In genomic region chr10:48667960-48668541, GRCh38 we compare ENCODE assay signal across 11 cellular contexts. TPM values are rescaled to one million over a fixed set of nuclear protein-coding genes. Genes with fewer than 3 reads are reported as not detected.
DNase-seq lines count a peak whose midpoint lies in the region; ATAC-seq and TF ChIP-seq lines count a peak whose summit lies in the region.
"Had no signal": no experiment of that assay in that cellular context is flagged by ENCODE, and none has a peak within 500 bp of the region (broad histone marks: within the 10 kb centered on the region; RNA-seq: fewer than 3 reads in every experiment).

No MANE protein-coding gene starts in this region.

- peak; percentile 38 for ATAC-seq in GM19023 (IDR thresholded peaks at IDR 0.05; ENCODE audit: unreplicated experiment)
- peak; percentile 48 for ATAC-seq in HG02798 (IDR thresholded peaks at IDR 0.05; ENCODE audit: poor library complexity, unreplicated experiment)

- in situ Hi-C loops in GM23248 (cut with MboI) = loop anchor here (25.0 kb wide), 1 partner anchor 494 kb away; no protein-coding TSS in a partner anchor

- H2AFZ ChIP-seq in GM23248 = no peak overlapping the region
- H2AFZ ChIP-seq in smooth muscle cell (ENCODE audit: low read depth) = no peak overlapping the region

- TF ChIP-seq CTCF in smooth muscle cell (IDR thresholded peaks at IDR 0.05; ENCODE audit: borderline replicate concordance, insufficient read depth, poor library complexity, severe bottlenecking) = no peak
- no peak for TF ChIP-seq CTCF in endodermal cell (conservative IDR thresholded peaks at IDR 0.05)

- H3K4me2 ChIP-seq in GM23248 (ENCODE audit: unreplicated experiment) = no peak overlapping the region
- no peak overlapping the region for H3K4me2 ChIP-seq in smooth muscle cell

- no peaks in the 10 kb centered on the region for H3K36me3 Mint-ChIP-seq in endodermal cell (ENCODE audit: low read depth)
- H3K36me3 Mint-ChIP-seq: activated naive CD8-positive, alpha-beta T cell treated with anti-CD3 and anti-CD28 coated beads, Interleukin-2, amount 10 ng/mL, durations not matched to agents 7 days and 5 days had no signal

- no peaks in the 10 kb centered on the region for H3K4me1 Mint-ChIP-seq in endodermal cell
- H3K4me1 Mint-ChIP-seq: activated naive CD8-positive, alpha-beta T cell treated with anti-CD3 and anti-CD28 coated beads, Interleukin-2, amount 10 ng/mL, durations not matched to agents 7 days and 5 days had no signal

- no peaks in the 10 kb centered on the region for H3K79me2 ChIP-seq in GM23248 (ENCODE audit: insufficient read depth)
- H3K79me2 ChIP-seq in smooth muscle cell (ENCODE audit: low read depth) = no peaks in the 10 kb centered on the region

- H3K27me3 ChIP-seq in thymus (ENCODE audit: control insufficient read depth, insufficient read depth) (no peaks in the 10 kb centered on the region), GM23248 (replicated peaks; ENCODE audit: insufficient read depth) (peaks cover 17% of the 10 kb centered on the region), smooth muscle cell (ENCODE audit: low read depth) (peaks cover 24% of the 10 kb centered on the region), endodermal cell (ENCODE audit: control insufficient read depth, insufficient read depth, low read length, poor library complexity, severe bottlenecking) (no peaks in the 10 kb centered on the region)

- no peaks in the 10 kb centered on the region for H3K27me3 Mint-ChIP-seq in endodermal cell (ENCODE audit: insufficient read depth)

- H3K4me3 Mint-ChIP-seq in endodermal cell = no peak overlapping the region
- H3K4me3 Mint-ChIP-seq: activated naive CD8-positive, alpha-beta T cell treated with anti-CD3 and anti-CD28 coated beads, Interleukin-2, amount 10 ng/mL, durations not matched to agents 7 days and 5 days; T-helper 1 cell treated with Interleukin-12 subunit alpha and Interleukin-12 subunit beta and Interleukin-4 antibody, amounts not matched to agents 30 μg/mL and 1 μg/mL, for 36 hours had no signal

- H4K20me1 ChIP-seq in GM23248 (ENCODE audit: insufficient read depth) (no peaks in the 10 kb centered on the region), smooth muscle cell (ENCODE audit: low read depth) (no peaks in the 10 kb centered on the region)

- H3K9me2 ChIP-seq in GM23248 (ENCODE audit: insufficient read depth) = no peaks in the 10 kb centered on the region

- 70% methylated on average over 8 of the region's 8 CpGs for WGBS in thymus
- WGBS in GM23248 (ENCODE audit: low coverage in 1 of 2, low lambda C conversion rate in 2 of 2, missing lambda C conversion rate in 2 of 2), 2 experiments = 68 to 74% methylated on average over 8 of the region's 8 CpGs
- WGBS in smooth muscle cell (ENCODE audit: low lambda C conversion rate) = 86% methylated on average over 8 of the region's 8 CpGs
- WGBS in endodermal cell (ENCODE audit: insufficient coverage in 1 of 2, insufficient read length in 1 of 2), 2 experiments = 87 to 96% methylated on average over 4 to 8 of the region's 8 CpGs

- H3K9ac ChIP-seq in GM23248 (no peak overlapping the region), smooth muscle cell (ENCODE audit: low read depth) (no peak overlapping the region), endodermal cell (ENCODE audit: extremely low read depth, low read length, poor library complexity, severe bottlenecking) (no peak overlapping the region)

- H3K4me3 ChIP-seq in thymus (ENCODE audit: low read length) (no peak overlapping the region), GM23248 (no peak overlapping the region), smooth muscle cell (no peak overlapping the region), endodermal cell (ENCODE audit: low read length) (no peak overlapping the region)

- no peak overlapping the region for H3K27ac Mint-ChIP-seq in endodermal cell
- H3K27ac Mint-ChIP-seq: activated naive CD8-positive, alpha-beta T cell treated with anti-CD3 and anti-CD28 coated beads, Interleukin-2, amount 10 ng/mL, durations not matched to agents 7 days and 5 days; T-helper 1 cell treated with Interleukin-12 subunit alpha and Interleukin-12 subunit beta and Interleukin-4 antibody, amounts not matched to agents 30 μg/mL and 1 μg/mL, for 36 hours had no signal

- H3K27ac ChIP-seq in thymus (ENCODE audit: low read depth) (peak overlapping the region; percentile 5), GM23248 (no peak overlapping the region), smooth muscle cell (ENCODE audit: low read depth) (no peak overlapping the region), endodermal cell (ENCODE audit: low read depth, low read length) (no peak overlapping the region)

- no peaks in the 10 kb centered on the region for H3F3A ChIP-seq in GM23248 (ENCODE audit: insufficient read depth)
- no peaks in the 10 kb centered on the region for H3F3A ChIP-seq in smooth muscle cell (ENCODE audit: low read depth)

- H3K9me3 Mint-ChIP-seq in endodermal cell = peaks cover 13% of the 10 kb centered on the region
- H3K9me3 Mint-ChIP-seq: T-helper 1 cell treated with Interleukin-12 subunit alpha and Interleukin-12 subunit beta and Interleukin-4 antibody, amounts not matched to agents 30 μg/mL and 1 μg/mL, for 36 hours had no signal

- H3K36me3 ChIP-seq in thymus (ENCODE audit: control insufficient read depth, insufficient read depth) = no peaks in the 10 kb centered on the region
- H3K36me3 ChIP-seq in GM23248 (ENCODE audit: low read depth) = no peaks in the 10 kb centered on the region
- no peaks in the 10 kb centered on the region for H3K36me3 ChIP-seq in smooth muscle cell (ENCODE audit: low read depth)
- H3K36me3 ChIP-seq in endodermal cell (ENCODE audit: control insufficient read depth, insufficient read depth, low read length) = no peaks in the 10 kb centered on the region

- H3K4me1 ChIP-seq in thymus (ENCODE audit: control insufficient read depth, insufficient read depth, low read length) = no peaks in the 10 kb centered on the region
- no peaks in the 10 kb centered on the region for H3K4me1 ChIP-seq in GM23248 (ENCODE audit: insufficient read depth)
- no peaks in the 10 kb centered on the region for H3K4me1 ChIP-seq in smooth muscle cell (ENCODE audit: low read depth)
- no peaks in the 10 kb centered on the region for H3K4me1 ChIP-seq in endodermal cell (ENCODE audit: control insufficient read depth, insufficient read depth, low read length)

- no peaks in the 10 kb centered on the region for H3K9me3 ChIP-seq in thymus (ENCODE audit: control insufficient read depth)
- no peaks in the 10 kb centered on the region for H3K9me3 ChIP-seq in GM23248 (ENCODE audit: low read depth)
- no peaks in the 10 kb centered on the region for H3K9me3 ChIP-seq in smooth muscle cell (replicated peaks; ENCODE audit: low read depth)
- H3K9me3 ChIP-seq in endodermal cell (ENCODE audit: control insufficient read depth, low read length) = no peaks in the 10 kb centered on the region

- DNase-seq in NOMO-1 treated with dmso at 0.1 percent for 144 hours (lab: John Stamatoyannopoulos, UW; ENCODE audit: unreplicated experiment) = peak; percentile 90
- DNase-seq in GM23248 = no peak
- no peak for DNase-seq in smooth muscle cell (lab: John Stamatoyannopoulos, UW; ENCODE audit: unreplicated experiment)
- DNase-seq in endodermal cell = no peak
- DNase-seq: activated naive CD8-positive, alpha-beta T cell treated with anti-CD3 and anti-CD28 coated beads, Interleukin-2, amount 10 ng/mL, durations not matched to agents 7 days and 5 days; NCI-H1417; stimulated activated CD4-positive, alpha-beta T cell treated with anti-CD3 and anti-CD28 coated beads, Interleukin-2, amount 100 ng/mL, for 24 hours had no signal

RNA-seq across cellular contexts. Expression of gene WDFY4, which starts 16.6 kb away (rescaled TPM):
- polyA plus RNA-seq in thymus (13.0 TPM), GM23248 (2016; fragmentation: Nextera tagmentation; extraction: Ambion mirVana) (0.05 TPM in 1 of 2 replicates, not detected in the other), smooth muscle cell (not detected in 2 replicates)
- total RNA-seq in GM23248 (2014; rRNA removed; shearing (Covaris generic)) = not detected in 2 replicates
- total RNA-seq in smooth muscle cell (not detected in 2 replicates), endodermal cell (not detected)
- polyA plus RNA-seq in endodermal cell (2013, experiment 1 of 2) = 0.04 TPM
- not detected for polyA plus RNA-seq in endodermal cell (2013, experiment 2 of 2)
